In genomic region chr11:116826751-116827431, GRCh38 we compare ENCODE assay signal across 21 cellular contexts. TPM values are rescaled to one million over a fixed set of nuclear protein-coding genes. Genes with fewer than 3 reads are reported as not detected.
"Had no signal": no experiment of that assay in that cellular context is flagged by ENCODE, and none has a peak within 500 bp of the region (broad histone marks: within the 10 kb centered on the region; RNA-seq: fewer than 3 reads in every experiment).

No MANE protein-coding gene starts in this region.

- H3K9ac ChIP-seq: SK-N-SH had no signal

- H3K4me1 ChIP-seq: colonic mucosa, right atrium auricular region had no signal

- H3K27me3 ChIP-seq: colonic mucosa, right atrium auricular region, stomach had no signal

- ATAC-seq: activated CD4-positive, alpha-beta T cell treated with anti-CD3 and anti-CD28 coated beads for 36 hours; natural killer cell treated with Interleukin-12 subunit alpha and Interleukin-12 subunit beta and Interleukin-15 and Interleukin-18, amount 100 ng/mL, for 72 hours; stimulated activated effector memory CD8-positive, alpha-beta T cell treated with anti-CD3 and anti-CD28 coated beads, Interleukin-12 subunit alpha, Interleukin-12 subunit beta, amount 100 ng/mL, for 72 hours had no signal

- H3K4me2 ChIP-seq: SK-N-SH had no signal

- DNase-seq: activated CD4-positive, alpha-beta T cell treated with anti-CD3 and anti-CD28 coated beads for 36 hours; activated CD4-positive, alpha-beta T cell treated with anti-CD3 and anti-CD28 coated beads, Interleukin-2, amount 50 U/mL, for 48 hours; activated naive CD4-positive, alpha-beta T cell; activated naive CD8-positive, alpha-beta T cell treated with anti-CD3 and anti-CD28 coated beads for 36 hours; amygdala; caudate nucleus; colonic mucosa; erythroblast; foreskin melanocyte; kidney glomerular epithelial cell; SK-N-SH; stimulated activated CD4-positive, alpha-beta T cell treated with anti-CD3 and anti-CD28 coated beads, Interleukin-4, amount 100 ng/mL, for 24 hours; stomach; trophoblast cell had no signal

- H3K36me3 ChIP-seq: colonic mucosa, right atrium auricular region, stomach had no signal

- H3K4me3 ChIP-seq: colonic mucosa, right atrium auricular region, stomach had no signal

- H3K9me3 ChIP-seq: colonic mucosa, right atrium auricular region, SK-N-SH, stomach had no signal

- H3K27ac ChIP-seq: colonic mucosa, right atrium auricular region, stomach had no signal

- FAIRE-seq: endometrium, TTC549 had no signal

RNA-seq across cellular contexts. Expression of gene APOC3, which starts 2.8 kb away (rescaled TPM):
- total RNA-seq: activated CD4-positive, alpha-beta T cell treated with anti-CD3 and anti-CD28 coated beads for 36 hours; activated naive CD8-positive, alpha-beta T cell treated with anti-CD3 and anti-CD28 coated beads for 36 hours; lower leg skin; natural killer cell treated with Interleukin-12 subunit alpha and Interleukin-12 subunit beta and Interleukin-15 and Interleukin-18, amount 100 ng/mL, for 72 hours; right atrium auricular region; temporal lobe had no signal
- polyA plus RNA-seq: SK-N-SH, stomach had no signal

RNA-seq across cellular contexts. Expression of gene APOA4, which starts 3.8 kb away (rescaled TPM):
- total RNA-seq: activated CD4-positive, alpha-beta T cell treated with anti-CD3 and anti-CD28 coated beads for 36 hours; activated naive CD8-positive, alpha-beta T cell treated with anti-CD3 and anti-CD28 coated beads for 36 hours; colonic mucosa; lower leg skin; natural killer cell treated with Interleukin-12 subunit alpha and Interleukin-12 subunit beta and Interleukin-15 and Interleukin-18, amount 100 ng/mL, for 72 hours; right atrium auricular region; temporal lobe had no signal
- polyA plus RNA-seq: SK-N-SH had no signal

RNA-seq across cellular contexts. Expression of gene APOA1, which starts 10.5 kb away (rescaled TPM):
- total RNA-seq: activated CD4-positive, alpha-beta T cell treated with anti-CD3 and anti-CD28 coated beads for 36 hours; natural killer cell treated with Interleukin-12 subunit alpha and Interleukin-12 subunit beta and Interleukin-15 and Interleukin-18, amount 100 ng/mL, for 72 hours had no signal

RNA-seq across cellular contexts. Expression of gene APOA5, which starts 35.2 kb away (rescaled TPM):
- total RNA-seq: activated CD4-positive, alpha-beta T cell treated with anti-CD3 and anti-CD28 coated beads for 36 hours; activated naive CD8-positive, alpha-beta T cell treated with anti-CD3 and anti-CD28 coated beads for 36 hours; lower leg skin; natural killer cell treated with Interleukin-12 subunit alpha and Interleukin-12 subunit beta and Interleukin-15 and Interleukin-18, amount 100 ng/mL, for 72 hours; right atrium auricular region; stomach; temporal lobe had no signal
- polyA plus RNA-seq: SK-N-SH, stomach had no signal
